ENCODE assay signal across 28 cellular contexts in genomic region chr15:99275525-99276128, GRCh38. TPM values are rescaled to one million over a fixed set of nuclear protein-coding genes. Genes with fewer than 3 reads are reported as not detected.
DNase-seq lines count a peak whose midpoint lies in the region; ATAC-seq and TF ChIP-seq lines count a peak whose summit lies in the region.
"Had no signal": no experiment of that assay in that cellular context is flagged by ENCODE, and none has a peak within 500 bp of the region (broad histone marks: within the 10 kb centered on the region; RNA-seq: fewer than 3 reads in every experiment).

No MANE protein-coding gene starts in this region.

- H3K4me3 ChIP-seq in trophoblast cell (ENCODE audit: low read depth, low read length) = no peak overlapping the region
- H3K4me3 ChIP-seq: ascending aorta, right lobe of liver had no signal

- no peaks in the 10 kb centered on the region for H3K36me3 ChIP-seq in trophoblast cell (ENCODE audit: control insufficient read depth in 1 of 2, insufficient read depth in 2 of 2, low read length in 2 of 2)
- H3K36me3 ChIP-seq: ascending aorta, right lobe of liver, WERI-Rb-1 had no signal

- peaks cover 18% of the 10 kb centered on the region for H3K4me1 Mint-ChIP-seq in glutamatergic neuron (ENCODE audit: low read depth, unreplicated experiment)

- no peak overlapping the region for H3K4me2 ChIP-seq in trophoblast cell (ENCODE audit: low read length)
- H3K4me2 ChIP-seq: SK-N-SH had no signal

- no peak overlapping the region for H3K23ac ChIP-seq in trophoblast cell (ENCODE audit: low read length)

- H3K9me3 ChIP-seq in trophoblast cell (ENCODE audit: insufficient read depth, low read depth, low read length) = no peaks in the 10 kb centered on the region
- H3K9me3 ChIP-seq: ascending aorta, right lobe of liver, SK-N-SH had no signal

- no peaks in the 10 kb centered on the region for H3K4me1 ChIP-seq in trophoblast cell (ENCODE audit: control insufficient read depth in 1 of 2, insufficient read depth in 2 of 2, low read length in 2 of 2)
- H3K4me1 ChIP-seq: ascending aorta, right lobe of liver had no signal

- no peak overlapping the region for H4K12ac ChIP-seq in trophoblast cell (ENCODE audit: low read depth, low read length)

- WGBS in trophoblast cell (ENCODE audit: extremely low coverage, insufficient coverage, insufficient read length) = no CpG with 5 or more reads among the region's 9 CpGs

- no peak overlapping the region for H4K91ac ChIP-seq in trophoblast cell (ENCODE audit: low read depth, low read length)

- H2BK120ac ChIP-seq in trophoblast cell (ENCODE audit: insufficient read depth, low read length, poor library complexity) = no peak overlapping the region

- no peak overlapping the region for H2AFZ ChIP-seq in trophoblast cell (ENCODE audit: insufficient read depth, low read length, poor library complexity)

- H2BK5ac ChIP-seq in trophoblast cell (ENCODE audit: low read depth, low read length, poor library complexity) = no peak overlapping the region

- no peak overlapping the region for H3K4ac ChIP-seq in trophoblast cell (ENCODE audit: low read depth, low read length)

- H4K8ac ChIP-seq in trophoblast cell (ENCODE audit: low read depth, low read length) = no peak overlapping the region

- no peak for TF ChIP-seq CTCF in glutamatergic neuron (IDR thresholded peaks at IDR 0.05; ENCODE audit: partially characterized antibody, unreplicated experiment)

- no peaks in the 10 kb centered on the region for H3K27me3 ChIP-seq in trophoblast cell (ENCODE audit: insufficient read depth, low read length)
- H3K27me3 ChIP-seq: ascending aorta, right lobe of liver had no signal

- no peak overlapping the region for H3K4me3 Mint-ChIP-seq in glutamatergic neuron (ENCODE audit: unreplicated experiment)
- H3K4me3 Mint-ChIP-seq: activated CD4-positive, alpha-beta memory T cell treated with anti-CD3 and anti-CD28 coated beads for 36 hours; activated naive CD8-positive, alpha-beta T cell treated with anti-CD3 and anti-CD28 coated beads for 36 hours; CD4-positive, alpha-beta memory T cell had no signal

- H3K36me3 Mint-ChIP-seq in glutamatergic neuron (ENCODE audit: unreplicated experiment) = no peaks in the 10 kb centered on the region

- DNase-seq in G401 (ENCODE audit: low spot score) = peak; percentile 64
- DNase-seq in glutamatergic neuron = no peak
- no peak for DNase-seq in hypothalamus (lab: John Stamatoyannopoulos, UW)
- no peak for DNase-seq in trophoblast cell
- DNase-seq: activated CD4-positive, alpha-beta memory T cell treated with anti-CD3 and anti-CD28 coated beads for 36 hours; activated CD8-positive, alpha-beta memory T cell treated with anti-CD3 and anti-CD28 coated beads, Interleukin-2, amount 50 U/mL, for 48 hours; activated effector memory CD4-positive, alpha-beta T cell treated with Interleukin-2 at 50 U/mL for 16 hours; activated naive CD8-positive, alpha-beta T cell treated with anti-CD3 and anti-CD28 coated beads for 36 hours; CD4-positive, alpha-beta memory T cell; dermis blood vessel endothelial cell; DMS153; GF-D8; KG1; kidney glomerular epithelial cell; NCI-H187; NCI-H2227 treated with DMSO at 0.1 percent for 48 hours; NCI-H82; posterior cingulate gyrus; right lobe of liver; SK-N-SH; stimulated activated CD4-positive, alpha-beta T cell treated with anti-CD3 and anti-CD28 coated beads, Interleukin-12 subunit alpha, Interleukin-12 subunit beta, amount 100 ng/mL, for 4 hours; stimulated activated CD4-positive, alpha-beta T cell treated with anti-CD3 and anti-CD28 coated beads, Interleukin-4, amount 100 ng/mL, for 24 hours; stimulated activated naive CD8-positive, alpha-beta T cell treated with anti-CD3 and anti-CD28 coated beads, Interleukin-15, Interleukin-2, amounts not matched to agents 100 U/mL and 50 U/mL, for 24 hours; WERI-Rb-1 had no signal

- ATAC-seq in GM18868 (IDR thresholded peaks at IDR 0.05; ENCODE audit: unreplicated experiment) = peak; percentile 58
- ATAC-seq in HG03460 (IDR thresholded peaks at IDR 0.05; ENCODE audit: unreplicated experiment) = peak; percentile 50
- ATAC-seq in GM21515 (IDR thresholded peaks at IDR 0.05; ENCODE audit: unreplicated experiment) = no peak
- ATAC-seq: right lobe of liver; stimulated activated naive CD8-positive, alpha-beta T cell treated with anti-CD3 and anti-CD28 coated beads, Interleukin-15, Interleukin-2, amounts not matched to agents 100 U/mL and 50 U/mL, for 24 hours had no signal

- no peak overlapping the region for H2AK5ac ChIP-seq in trophoblast cell (ENCODE audit: low read length)

- no peak overlapping the region for H3K27ac ChIP-seq in trophoblast cell (ENCODE audit: low read depth, low read length)
- H3K27ac ChIP-seq: ascending aorta, right lobe of liver, WERI-Rb-1 had no signal

- no peaks in the 10 kb centered on the region for H3K79me2 ChIP-seq in trophoblast cell (ENCODE audit: control insufficient read depth, insufficient read depth, low read length, poor library complexity)

- no peak overlapping the region for H3K18ac ChIP-seq in trophoblast cell (ENCODE audit: low read length)

- H3K9ac ChIP-seq in trophoblast cell (ENCODE audit: low read length) = no peak overlapping the region
- H3K9ac ChIP-seq: SK-N-SH had no signal

- no peaks in the 10 kb centered on the region for H3K27me3 Mint-ChIP-seq in glutamatergic neuron (ENCODE audit: unreplicated experiment)
- H3K27me3 Mint-ChIP-seq: activated CD4-positive, alpha-beta memory T cell treated with anti-CD3 and anti-CD28 coated beads for 36 hours; CD4-positive, alpha-beta memory T cell had no signal

- H3K27ac Mint-ChIP-seq in glutamatergic neuron (ENCODE audit: unreplicated experiment) = peak overlapping the region; percentile 10
- H3K27ac Mint-ChIP-seq: activated CD4-positive, alpha-beta memory T cell treated with anti-CD3 and anti-CD28 coated beads for 36 hours; activated naive CD8-positive, alpha-beta T cell treated with anti-CD3 and anti-CD28 coated beads for 36 hours; CD4-positive, alpha-beta memory T cell had no signal

- H2BK12ac ChIP-seq in trophoblast cell (ENCODE audit: low read length) = no peak overlapping the region

- no peak overlapping the region for H3K14ac ChIP-seq in trophoblast cell (ENCODE audit: low read length)

- no peaks in the 10 kb centered on the region for H3K79me1 ChIP-seq in trophoblast cell (ENCODE audit: low read length)

- in situ Hi-C loops in G401 (cut with HindIII; ENCODE audit: low sequenced_read_pairs) = no loop called here

- no peaks in the 10 kb centered on the region for H3K9me3 Mint-ChIP-seq in glutamatergic neuron (ENCODE audit: unreplicated experiment)
- H3K9me3 Mint-ChIP-seq: activated CD4-positive, alpha-beta memory T cell treated with anti-CD3 and anti-CD28 coated beads for 36 hours had no signal

RNA-seq across cellular contexts. Expression of gene LRRC28, which starts 24.3 kb away (rescaled TPM):
- 31.8 and 67.0 TPM in 2 replicates for total RNA-seq in G401 (2014; rRNA removed; shearing (Covaris generic))
- total RNA-seq in glutamatergic neuron (ENCODE audit: unreplicated experiment) = 49.6 TPM
- 18.4 and 18.5 TPM in 2 replicates for polyA plus RNA-seq in trophoblast cell (2013)

RNA-seq across cellular contexts. Expression of gene TTC23, which starts 26.2 kb away (rescaled TPM):
- 22.6 and 31.5 TPM in 2 replicates for total RNA-seq in G401 (2014; rRNA removed; shearing (Covaris generic))
- total RNA-seq in glutamatergic neuron (ENCODE audit: unreplicated experiment) = 7.8 TPM
- polyA plus RNA-seq in trophoblast cell (2013) = 16.5 and 19.2 TPM in 2 replicates
